1 cellular context compared by ENCODE assay signal in genomic region chr5:53481887-53482716, GRCh38.
TF ChIP-seq lines count a peak whose summit lies in the region.

No MANE protein-coding gene starts in this region.

TF ChIP-seq in K562, 482 proteins besides CTCF, POLR2A, EP300 and RAD21 (continued from another document and continues in another):
- TF ChIP-seq, protein P1, sequence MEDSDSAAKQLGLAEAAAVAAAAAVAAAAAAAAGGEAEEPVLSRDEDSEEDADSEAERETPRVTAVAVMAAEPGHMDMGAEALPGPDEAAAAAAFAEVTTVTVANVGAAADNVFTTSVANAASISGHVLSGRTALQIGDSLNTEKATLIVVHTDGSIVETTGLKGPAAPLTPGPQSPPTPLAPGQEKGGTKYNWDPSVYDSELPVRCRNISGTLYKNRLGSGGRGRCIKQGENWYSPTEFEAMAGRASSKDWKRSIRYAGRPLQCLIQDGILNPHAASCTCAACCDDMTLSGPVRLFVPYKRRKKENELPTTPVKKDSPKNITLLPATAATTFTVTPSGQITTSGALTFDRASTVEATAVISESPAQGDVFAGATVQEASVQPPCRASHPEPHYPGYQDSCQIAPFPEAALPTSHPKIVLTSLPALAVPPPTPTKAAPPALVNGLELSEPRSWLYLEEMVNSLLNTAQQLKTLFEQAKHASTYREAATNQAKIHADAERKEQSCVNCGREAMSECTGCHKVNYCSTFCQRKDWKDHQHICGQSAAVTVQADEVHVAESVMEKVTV (CRISPR knock-in tag; IDR thresholded peaks at IDR 0.05), result 0 out of 2 replicates have a peak, but pooled peaks have one; percentile 10
- TF ChIP-seq EGR1 (conservative IDR thresholded peaks at IDR 0.05) (peak; percentile 23; the same call in 1 of the 2 replicates), FOXA1 (IDR thresholded peaks at IDR 0.05; ENCODE audit: borderline replicate concordance) (no peak), CBX8 (IDR thresholded peaks at IDR 0.05; ENCODE audit: borderline replicate concordance, extremely low read depth, low read depth, low read length, poor library complexity, severe bottlenecking) (peak; percentile 65), HNRNPH1 (optimal IDR thresholded peaks at IDR 0.05; ENCODE audit: low read depth, low read length) (no peak), LCOR (CRISPR knock-in tag; IDR thresholded peaks at IDR 0.05) (no peak), PTRF (tag; IDR thresholded peaks at IDR 0.05) (no peak), MED1 (CRISPR knock-in tag; IDR thresholded peaks at IDR 0.05; ENCODE audit: borderline replicate concordance) (no peak), PHB2 (IDR thresholded peaks at IDR 0.05; ENCODE audit: low read depth) (no peak), CXXC5 (CRISPR knock-in tag; IDR thresholded peaks at IDR 0.05) (peak; percentile 30; the same call in 1 of the 2 replicates), POLR2AphosphoS5 (IDR thresholded peaks at IDR 0.05; ENCODE audit: control insufficient read depth, insufficient read depth, low read depth, low read length) (no peak), CHD4 (IDR thresholded peaks at IDR 0.05; ENCODE audit: insufficient read depth, insufficient replicate concordance, low read depth, low read length, poor library complexity, severe bottlenecking) (no peak), KLF6 (CRISPR knock-in tag; IDR thresholded peaks at IDR 0.05; ENCODE audit: borderline replicate concordance) (no peak), ZFX (CRISPR knock-in tag; IDR thresholded peaks at IDR 0.05) (0 out of 2 replicates have a peak, but pooled peaks have one; percentile 17), ZZZ3 (IDR thresholded peaks at IDR 0.05) (no peak), MTA2 (IDR thresholded peaks at IDR 0.05; ENCODE audit: low read depth) (no peak), PURB (CRISPR knock-in tag; IDR thresholded peaks at IDR 0.05; ENCODE audit: low read depth) (no peak), E2F6 (IDR thresholded peaks at IDR 0.05; ENCODE audit: borderline replicate concordance in 1 of 2, extremely low read depth in 1 of 2, insufficient read depth in 1 of 2, insufficient read length in 1 of 2, low read depth in 1 of 2, low read length in 1 of 2, poor library complexity in 1 of 2, severe bottlenecking in 1 of 2) (peak in 1 of 2 experiments; percentile 42), ZNF408 (CRISPR knock-in tag; IDR thresholded peaks at IDR 0.05; ENCODE audit: low read depth) (no peak), STAT5A (IDR thresholded peaks at IDR 0.05; ENCODE audit: borderline replicate concordance, low read length) (no peak), NEUROD1 (IDR thresholded peaks at IDR 0.05; ENCODE audit: borderline replicate concordance, low read depth, low read length, partially characterized antibody) (no peak), ZNF695 (CRISPR knock-in tag; IDR thresholded peaks at IDR 0.05) (no peak), NFIX (CRISPR knock-in tag; IDR thresholded peaks at IDR 0.05; ENCODE audit: low read depth) (no peak), EZH2 (IDR thresholded peaks at IDR 0.05; ENCODE audit: borderline replicate concordance, low read depth, low read length) (0 out of 2 replicates have a peak, but pooled peaks have one; percentile 67), DIDO1 (tag; IDR thresholded peaks at IDR 0.05; ENCODE audit: low read depth) (no peak), ZNF280A (IDR thresholded peaks at IDR 0.05; ENCODE audit: low read depth, partially characterized antibody) (peak; percentile 15), BRCA1 (IDR thresholded peaks at IDR 0.05) (no peak), BRCA1 (CRISPR knock-in tag; IDR thresholded peaks at IDR 0.05) (no peak), DNMT1 (IDR thresholded peaks at IDR 0.05) (no peak), CC2D1A (IDR thresholded peaks at IDR 0.05) (no peak), ZBTB34 (CRISPR knock-in tag; IDR thresholded peaks at IDR 0.05) (no peak), KAT7 (CRISPR knock-in tag; IDR thresholded peaks at IDR 0.05; ENCODE audit: borderline replicate concordance) (no peak), ZNF445 (CRISPR knock-in tag; IDR thresholded peaks at IDR 0.05; ENCODE audit: low read depth) (no peak), THRAP3 (IDR thresholded peaks at IDR 0.05; ENCODE audit: borderline replicate concordance) (no peak), MYNN (IDR thresholded peaks at IDR 0.05) (no peak), MYNN (CRISPR knock-in tag; IDR thresholded peaks at IDR 0.05) (no peak), MTA1 (IDR thresholded peaks at IDR 0.05; ENCODE audit: borderline replicate concordance) (peak; percentile 68; the same call in 1 of the 2 replicates), GATA2 (CRISPR knock-in tag; IDR thresholded peaks at IDR 0.05) (no peak), FOXJ2 (tag; IDR thresholded peaks at IDR 0.05) (no peak), SRSF9 (IDR thresholded peaks at IDR 0.05; ENCODE audit: borderline replicate concordance, low read depth, low read length) (no peak), USF2 (CRISPR knock-in tag; IDR thresholded peaks at IDR 0.05) (no peak), FOXM1 (IDR thresholded peaks at IDR 0.05; ENCODE audit: low read depth) (no peak), FOXM1 (CRISPR knock-in tag; IDR thresholded peaks at IDR 0.05; ENCODE audit: low read depth) (no peak), ZBTB17 (CRISPR knock-in tag; IDR thresholded peaks at IDR 0.05) (no peak)
- TF ChIP-seq, protein P2, sequence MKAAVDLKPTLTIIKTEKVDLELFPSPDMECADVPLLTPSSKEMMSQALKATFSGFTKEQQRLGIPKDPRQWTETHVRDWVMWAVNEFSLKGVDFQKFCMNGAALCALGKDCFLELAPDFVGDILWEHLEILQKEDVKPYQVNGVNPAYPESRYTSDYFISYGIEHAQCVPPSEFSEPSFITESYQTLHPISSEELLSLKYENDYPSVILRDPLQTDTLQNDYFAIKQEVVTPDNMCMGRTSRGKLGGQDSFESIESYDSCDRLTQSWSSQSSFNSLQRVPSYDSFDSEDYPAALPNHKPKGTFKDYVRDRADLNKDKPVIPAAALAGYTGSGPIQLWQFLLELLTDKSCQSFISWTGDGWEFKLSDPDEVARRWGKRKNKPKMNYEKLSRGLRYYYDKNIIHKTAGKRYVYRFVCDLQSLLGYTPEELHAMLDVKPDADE (conservative IDR thresholded peaks at IDR 0.05; ENCODE audit: control insufficient read depth, low read depth, low read length), result no peak
- TF ChIP-seq, protein P3, sequence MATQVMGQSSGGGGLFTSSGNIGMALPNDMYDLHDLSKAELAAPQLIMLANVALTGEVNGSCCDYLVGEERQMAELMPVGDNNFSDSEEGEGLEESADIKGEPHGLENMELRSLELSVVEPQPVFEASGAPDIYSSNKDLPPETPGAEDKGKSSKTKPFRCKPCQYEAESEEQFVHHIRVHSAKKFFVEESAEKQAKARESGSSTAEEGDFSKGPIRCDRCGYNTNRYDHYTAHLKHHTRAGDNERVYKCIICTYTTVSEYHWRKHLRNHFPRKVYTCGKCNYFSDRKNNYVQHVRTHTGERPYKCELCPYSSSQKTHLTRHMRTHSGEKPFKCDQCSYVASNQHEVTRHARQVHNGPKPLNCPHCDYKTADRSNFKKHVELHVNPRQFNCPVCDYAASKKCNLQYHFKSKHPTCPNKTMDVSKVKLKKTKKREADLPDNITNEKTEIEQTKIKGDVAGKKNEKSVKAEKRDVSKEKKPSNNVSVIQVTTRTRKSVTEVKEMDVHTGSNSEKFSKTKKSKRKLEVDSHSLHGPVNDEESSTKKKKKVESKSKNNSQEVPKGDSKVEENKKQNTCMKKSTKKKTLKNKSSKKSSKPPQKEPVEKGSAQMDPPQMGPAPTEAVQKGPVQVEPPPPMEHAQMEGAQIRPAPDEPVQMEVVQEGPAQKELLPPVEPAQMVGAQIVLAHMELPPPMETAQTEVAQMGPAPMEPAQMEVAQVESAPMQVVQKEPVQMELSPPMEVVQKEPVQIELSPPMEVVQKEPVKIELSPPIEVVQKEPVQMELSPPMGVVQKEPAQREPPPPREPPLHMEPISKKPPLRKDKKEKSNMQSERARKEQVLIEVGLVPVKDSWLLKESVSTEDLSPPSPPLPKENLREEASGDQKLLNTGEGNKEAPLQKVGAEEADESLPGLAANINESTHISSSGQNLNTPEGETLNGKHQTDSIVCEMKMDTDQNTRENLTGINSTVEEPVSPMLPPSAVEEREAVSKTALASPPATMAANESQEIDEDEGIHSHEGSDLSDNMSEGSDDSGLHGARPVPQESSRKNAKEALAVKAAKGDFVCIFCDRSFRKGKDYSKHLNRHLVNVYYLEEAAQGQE (CRISPR knock-in tag; IDR thresholded peaks at IDR 0.05; ENCODE audit: low read depth), result no peak
- TF ChIP-seq, protein P4, sequence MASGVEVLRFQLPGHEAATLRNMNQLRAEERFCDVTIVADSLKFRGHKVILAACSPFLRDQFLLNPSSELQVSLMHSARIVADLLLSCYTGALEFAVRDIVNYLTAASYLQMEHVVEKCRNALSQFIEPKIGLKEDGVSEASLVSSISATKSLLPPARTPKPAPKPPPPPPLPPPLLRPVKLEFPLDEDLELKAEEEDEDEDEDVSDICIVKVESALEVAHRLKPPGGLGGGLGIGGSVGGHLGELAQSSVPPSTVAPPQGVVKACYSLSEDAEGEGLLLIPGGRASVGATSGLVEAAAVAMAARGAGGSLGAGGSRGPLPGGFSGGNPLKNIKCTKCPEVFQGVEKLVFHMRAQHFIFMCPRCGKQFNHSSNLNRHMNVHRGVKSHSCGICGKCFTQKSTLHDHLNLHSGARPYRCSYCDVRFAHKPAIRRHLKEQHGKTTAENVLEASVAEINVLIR (CRISPR knock-in tag; IDR thresholded peaks at IDR 0.05), result no peak
- TF ChIP-seq, protein P5, sequence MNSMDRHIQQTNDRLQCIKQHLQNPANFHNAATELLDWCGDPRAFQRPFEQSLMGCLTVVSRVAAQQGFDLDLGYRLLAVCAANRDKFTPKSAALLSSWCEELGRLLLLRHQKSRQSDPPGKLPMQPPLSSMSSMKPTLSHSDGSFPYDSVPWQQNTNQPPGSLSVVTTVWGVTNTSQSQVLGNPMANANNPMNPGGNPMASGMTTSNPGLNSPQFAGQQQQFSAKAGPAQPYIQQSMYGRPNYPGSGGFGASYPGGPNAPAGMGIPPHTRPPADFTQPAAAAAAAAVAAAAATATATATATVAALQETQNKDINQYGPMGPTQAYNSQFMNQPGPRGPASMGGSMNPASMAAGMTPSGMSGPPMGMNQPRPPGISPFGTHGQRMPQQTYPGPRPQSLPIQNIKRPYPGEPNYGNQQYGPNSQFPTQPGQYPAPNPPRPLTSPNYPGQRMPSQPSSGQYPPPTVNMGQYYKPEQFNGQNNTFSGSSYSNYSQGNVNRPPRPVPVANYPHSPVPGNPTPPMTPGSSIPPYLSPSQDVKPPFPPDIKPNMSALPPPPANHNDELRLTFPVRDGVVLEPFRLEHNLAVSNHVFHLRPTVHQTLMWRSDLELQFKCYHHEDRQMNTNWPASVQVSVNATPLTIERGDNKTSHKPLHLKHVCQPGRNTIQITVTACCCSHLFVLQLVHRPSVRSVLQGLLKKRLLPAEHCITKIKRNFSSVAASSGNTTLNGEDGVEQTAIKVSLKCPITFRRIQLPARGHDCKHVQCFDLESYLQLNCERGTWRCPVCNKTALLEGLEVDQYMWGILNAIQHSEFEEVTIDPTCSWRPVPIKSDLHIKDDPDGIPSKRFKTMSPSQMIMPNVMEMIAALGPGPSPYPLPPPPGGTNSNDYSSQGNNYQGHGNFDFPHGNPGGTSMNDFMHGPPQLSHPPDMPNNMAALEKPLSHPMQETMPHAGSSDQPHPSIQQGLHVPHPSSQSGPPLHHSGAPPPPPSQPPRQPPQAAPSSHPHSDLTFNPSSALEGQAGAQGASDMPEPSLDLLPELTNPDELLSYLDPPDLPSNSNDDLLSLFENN (IDR thresholded peaks at IDR 0.05; ENCODE audit: low read depth in 2 of 2, low read length in 2 of 2), result no peak
- TF ChIP-seq, protein P6, sequence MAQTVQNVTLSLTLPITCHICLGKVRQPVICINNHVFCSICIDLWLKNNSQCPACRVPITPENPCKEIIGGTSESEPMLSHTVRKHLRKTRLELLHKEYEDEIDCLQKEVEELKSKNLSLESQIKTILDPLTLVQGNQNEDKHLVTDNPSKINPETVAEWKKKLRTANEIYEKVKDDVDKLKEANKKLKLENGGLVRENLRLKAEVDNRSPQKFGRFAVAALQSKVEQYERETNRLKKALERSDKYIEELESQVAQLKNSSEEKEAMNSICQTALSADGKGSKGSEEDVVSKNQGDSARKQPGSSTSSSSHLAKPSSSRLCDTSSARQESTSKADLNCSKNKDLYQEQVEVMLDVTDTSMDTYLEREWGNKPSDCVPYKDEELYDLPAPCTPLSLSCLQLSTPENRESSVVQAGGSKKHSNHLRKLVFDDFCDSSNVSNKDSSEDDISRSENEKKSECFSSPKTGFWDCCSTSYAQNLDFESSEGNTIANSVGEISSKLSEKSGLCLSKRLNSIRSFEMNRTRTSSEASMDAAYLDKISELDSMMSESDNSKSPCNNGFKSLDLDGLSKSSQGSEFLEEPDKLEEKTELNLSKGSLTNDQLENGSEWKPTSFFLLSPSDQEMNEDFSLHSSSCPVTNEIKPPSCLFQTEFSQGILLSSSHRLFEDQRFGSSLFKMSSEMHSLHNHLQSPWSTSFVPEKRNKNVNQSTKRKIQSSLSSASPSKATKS (CRISPR knock-in tag; IDR thresholded peaks at IDR 0.05), result no peak
